In genomic region chr1:219480011-219480410, GRCh38 we compare ENCODE assay signal across 24 cellular contexts.
"Had no signal": no experiment of that assay in that cellular context is flagged by ENCODE, and none has a peak within 500 bp of the region (broad histone marks: within the 10 kb centered on the region; RNA-seq: fewer than 3 reads in every experiment).

No MANE protein-coding gene starts in this region.

- H3K36me3 Mint-ChIP-seq: activated naive CD8-positive, alpha-beta T cell treated with anti-CD3 and anti-CD28 coated beads for 36 hours; mesothelial cell of epicardium; naive thymus-derived CD8-positive, alpha-beta T cell; neural progenitor cell had no signal

- H3K4me3 Mint-ChIP-seq: activated naive CD4-positive, alpha-beta T cell treated with anti-CD3 and anti-CD28 coated beads for 36 hours; activated naive CD8-positive, alpha-beta T cell treated with anti-CD3 and anti-CD28 coated beads for 36 hours; central memory CD8-positive, alpha-beta T cell; mesothelial cell of epicardium; naive thymus-derived CD8-positive, alpha-beta T cell; neural progenitor cell had no signal

- DNase-seq: activated CD4-positive, alpha-beta T cell treated with anti-CD3 and anti-CD28 coated beads for 4 hours; activated CD4-positive, alpha-beta T cell treated with anti-CD3 and anti-CD28 coated beads, Interleukin-2, amount 50 U/mL, for 4 hours; activated effector memory CD4-positive, alpha-beta T cell treated with Interleukin-2 at 50 U/mL for 16 hours; activated naive CD4-positive, alpha-beta T cell treated with anti-CD3 and anti-CD28 coated beads for 36 hours; activated naive CD8-positive, alpha-beta T cell treated with anti-CD3 and anti-CD28 coated beads for 36 hours; activated T-cell treated with anti-CD3 and anti-CD28 coated beads for 4 hours; dermis blood vessel endothelial cell; effector CD4-positive, alpha-beta T cell; glutamatergic neuron; naive thymus-derived CD8-positive, alpha-beta T cell; occipital lobe; stimulated activated CD4-positive, alpha-beta T cell treated with anti-CD3 and anti-CD28 coated beads, Interleukin-15, amount 100 ng/mL, for 24 hours; stimulated activated CD4-positive, alpha-beta T cell treated with anti-CD3 and anti-CD28 coated beads, Interleukin-2, amount 100 ng/mL, for 24 hours; stimulated activated naive CD4-positive, alpha-beta T cell; tibial artery had no signal

- H3K27me3 ChIP-seq: ascending aorta, breast epithelium, esophagus muscularis mucosa, neural progenitor cell, right atrium auricular region, suprapubic skin, tibial artery had no signal

- H3K27me3 Mint-ChIP-seq: activated naive CD8-positive, alpha-beta T cell treated with anti-CD3 and anti-CD28 coated beads for 36 hours; central memory CD8-positive, alpha-beta T cell had no signal

- H3K4me1 ChIP-seq: ascending aorta, breast epithelium, esophagus muscularis mucosa, right atrium auricular region, suprapubic skin, tibial artery had no signal

- H3K27ac ChIP-seq: ascending aorta, breast epithelium, esophagus muscularis mucosa, neural progenitor cell, right atrium auricular region, suprapubic skin, tibial artery, VCaP had no signal

- H3K9me3 Mint-ChIP-seq: activated naive CD4-positive, alpha-beta T cell treated with anti-CD3 and anti-CD28 coated beads for 36 hours; activated naive CD8-positive, alpha-beta T cell treated with anti-CD3 and anti-CD28 coated beads for 36 hours; central memory CD8-positive, alpha-beta T cell; mesothelial cell of epicardium; naive thymus-derived CD8-positive, alpha-beta T cell; neural progenitor cell had no signal

- H3K36me3 ChIP-seq: ascending aorta, breast epithelium, esophagus muscularis mucosa, neural progenitor cell, right atrium auricular region, suprapubic skin, tibial artery had no signal

- ATAC-seq: naive thymus-derived CD8-positive, alpha-beta T cell had no signal

- H3K4me3 ChIP-seq: ascending aorta, breast epithelium, esophagus muscularis mucosa, neural progenitor cell, right atrium auricular region, suprapubic skin, tibial artery had no signal

- H3K27ac Mint-ChIP-seq: activated naive CD4-positive, alpha-beta T cell treated with anti-CD3 and anti-CD28 coated beads for 36 hours; activated naive CD8-positive, alpha-beta T cell treated with anti-CD3 and anti-CD28 coated beads for 36 hours; mesothelial cell of epicardium; neural progenitor cell had no signal

- H3K9me3 ChIP-seq: ascending aorta, breast epithelium, esophagus muscularis mucosa, right atrium auricular region, suprapubic skin, tibial artery had no signal

- H3K4me1 Mint-ChIP-seq: activated naive CD8-positive, alpha-beta T cell treated with anti-CD3 and anti-CD28 coated beads for 36 hours; central memory CD8-positive, alpha-beta T cell; naive thymus-derived CD8-positive, alpha-beta T cell had no signal
